In the genomic region with DNA sequence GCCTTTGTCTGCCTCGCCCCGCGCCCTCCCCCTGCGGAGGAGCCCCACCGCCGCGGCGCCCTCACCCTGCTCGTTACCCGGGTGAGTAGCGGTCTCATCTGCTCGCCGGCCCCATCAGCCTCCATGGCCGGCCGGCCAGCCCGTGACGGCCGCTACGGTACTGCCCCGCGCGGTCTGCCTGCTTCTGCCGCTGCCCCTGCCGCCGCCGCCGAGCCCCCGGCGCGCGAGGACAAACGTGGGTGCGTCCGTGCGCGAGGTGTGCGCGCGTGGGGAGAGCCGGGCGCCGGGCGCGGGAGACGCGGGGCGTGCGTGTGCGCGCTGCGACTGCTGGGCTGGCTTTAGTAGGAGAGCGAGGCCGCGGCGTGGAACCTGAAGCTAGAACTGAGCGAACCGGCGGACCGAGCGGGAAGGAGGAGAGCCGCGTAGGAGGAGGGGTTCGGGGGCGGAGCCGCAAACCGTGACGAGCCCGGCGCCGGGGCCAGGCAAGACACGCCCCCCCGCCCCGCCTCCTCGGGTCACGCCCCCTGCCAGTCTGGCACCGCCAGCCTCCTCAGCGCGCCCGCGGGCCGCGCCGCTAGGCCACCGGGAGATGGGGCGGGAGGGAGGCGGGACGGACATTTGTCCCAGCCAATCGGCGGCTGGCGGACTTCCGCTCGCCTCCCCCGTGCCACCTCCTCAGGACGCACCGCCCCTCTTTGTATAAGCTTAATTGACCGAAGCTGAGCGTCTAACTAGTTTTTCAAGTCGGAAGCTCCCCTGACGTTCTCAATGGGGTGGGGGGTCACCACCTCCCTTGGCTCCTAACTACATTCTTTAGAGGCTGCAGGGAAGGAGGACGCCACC, we compare ENCODE assay signal across 7 cellular contexts.
DNase-seq lines count a peak whose midpoint lies in the region; ATAC-seq, FAIRE-seq and TF ChIP-seq lines count a peak whose summit lies in the region.

Gene SLC4A7, minus strand, starts transcription at position 383 of the 843 bp plus-strand sequence. Its CDS starts 258 bp downstream, at position 125.

- peak; percentile 91 for DNase-seq in GM18507 (ENCODE audit: extremely low spot score, insufficient read length, low read depth)
- peak; percentile 95 for DNase-seq in NCI-H2029 treated with DMSO at 0.1 percent for 48 hours (lab: John Stamatoyannopoulos, UW)
- DNase-seq in T-helper 9 cell: peak; percentile 100
- peak; percentile 100 for DNase-seq in astrocyte of the hippocampus (ENCODE audit: low read depth, low spot score)
- DNase-seq in hippocampal formation (lab: John Stamatoyannopoulos, UW): peak; percentile 96 to 98
- peak; percentile 83 for DNase-seq in retinal pigment epithelial cell (ENCODE audit: low read depth)

- peak; percentile 92 for FAIRE-seq in GM18507 (lab: Jason Lieb, UNC)

- peak; percentile 91 for ATAC-seq in HG02981 (IDR thresholded peaks at IDR 0.05; ENCODE audit: unreplicated experiment)

- peak within 1 kb of the TSS; percentile 90 for H3K4me3 ChIP-seq in retinal pigment epithelial cell (ENCODE audit: low read length)

- no peak for TF ChIP-seq CTCF in retinal pigment epithelial cell (conservative IDR thresholded peaks at IDR 0.05; ENCODE audit: low read depth, low read length)

Comparison
In these comparisons a context has a peak if more than half of its experiments do, and no peak if none do; other contexts are left out.
1. Peak in every context shown above with its lines: DNase-seq, ATAC-seq and H3K4me3 ChIP-seq.